ENCODE assay signal across 7 cellular contexts in genomic region chr4:114752404-114752803, GRCh38.
"Had no signal": no experiment of that assay in that cellular context is flagged by ENCODE, and none has a peak within 500 bp of the region (broad histone marks: within the 10 kb centered on the region; RNA-seq: fewer than 3 reads in every experiment).

No MANE protein-coding gene starts in this region.

- H3K4me3 ChIP-seq: GM23248, HAP-1 had no signal

- H3K9me3 ChIP-seq: HAP-1 had no signal

- H2AFZ ChIP-seq: GM23248 had no signal

- H3K9ac ChIP-seq: GM23248 had no signal

- H3K4me3 Mint-ChIP-seq: HFFc6 had no signal

- H3K36me3 ChIP-seq: HAP-1 had no signal

- H3K27ac ChIP-seq: GM23248, HL-60 had no signal

- DNase-seq: GM23248, GOT3, H7, HFFc6, IMR-90 had no signal

- H3K27ac Mint-ChIP-seq: HFFc6 had no signal
